24 cellular contexts compared by ENCODE assay signal in the genomic region with DNA sequence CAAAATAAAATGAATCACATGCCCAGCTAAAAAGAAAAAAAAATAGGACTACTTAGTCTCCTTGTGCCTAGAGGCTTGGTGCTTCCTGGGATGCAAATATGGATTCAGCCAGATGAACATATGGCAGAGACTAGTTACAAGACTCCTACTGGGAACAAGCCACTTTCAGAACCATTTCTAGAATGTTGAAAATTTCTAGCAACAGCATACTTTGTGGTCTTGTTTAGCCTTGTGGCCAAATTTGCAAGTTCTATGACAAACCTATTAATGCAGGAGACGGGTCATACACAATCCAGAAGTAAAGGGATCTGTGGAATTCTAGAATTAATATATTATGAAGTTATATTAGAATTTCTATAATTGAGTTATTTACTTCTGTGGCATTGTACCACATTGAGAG.
A peak's percentile ranks its signal among the peaks of the same experiment; 100 is the strongest.
DNase-seq lines count a peak whose midpoint lies in the region; ATAC-seq lines count a peak whose summit lies in the region.
"Had no signal": no experiment of that assay in that cellular context is flagged by ENCODE, and none has a peak within 500 bp of the region (broad histone marks: within the 10 kb centered on the region; RNA-seq: fewer than 3 reads in every experiment).

No MANE protein-coding gene starts in this region.

- no peaks in the 10 kb centered on the region for H3K36me3 Mint-ChIP-seq in activated naive CD8-positive, alpha-beta T cell treated with anti-CD3 and anti-CD28 coated beads for 36 hours

- DNase-seq in NCI-H526 treated with DMSO at 0.1 percent for 48 hours (lab: John Stamatoyannopoulos, UW) (peak; percentile 7), astrocyte of the hippocampus (ENCODE audit: low read depth, low spot score) (peak; percentile 31), nucleus accumbens (lab: John Stamatoyannopoulos, UW) (no peak)
- DNase-seq in activated naive CD8-positive, alpha-beta T cell treated with anti-CD3 and anti-CD28 coated beads for 36 hours, result no peak
- DNase-seq: AML-193; CD4-positive, alpha-beta T cell; COR-L47; EL; GDM1; Kasumi-1; MV-4-11; NCI-H1105; NCI-H1436 treated with DMSO at 0.1 percent for 48 hours; NCI-H187 treated with DMSO at 0.1 percent for 48 hours; NCI-H446; NCI-H524 treated with DMSO at 0.1 percent for 48 hours; Right ventricle myocardium superior; T-helper 1 cell had no signal

- no peak overlapping the region for H3K4me3 Mint-ChIP-seq in activated naive CD8-positive, alpha-beta T cell treated with anti-CD3 and anti-CD28 coated beads for 36 hours
- H3K4me3 Mint-ChIP-seq: CD4-positive, alpha-beta T cell had no signal

- peaks cover 7% of the 10 kb centered on the region for H3K27me3 Mint-ChIP-seq in activated naive CD8-positive, alpha-beta T cell treated with anti-CD3 and anti-CD28 coated beads for 36 hours
- H3K27me3 Mint-ChIP-seq: CD4-positive, alpha-beta T cell had no signal

- peaks cover 3% of the 10 kb centered on the region for H3K4me1 Mint-ChIP-seq in activated naive CD8-positive, alpha-beta T cell treated with anti-CD3 and anti-CD28 coated beads for 36 hours

- H3K9me3 Mint-ChIP-seq in activated naive CD8-positive, alpha-beta T cell treated with anti-CD3 and anti-CD28 coated beads for 36 hours, result no peaks in the 10 kb centered on the region
- H3K9me3 Mint-ChIP-seq: CD4-positive, alpha-beta T cell had no signal

- peak; percentile 30 for ATAC-seq in GM18867 (IDR thresholded peaks at IDR 0.05; ENCODE audit: unreplicated experiment)
- ATAC-seq in HG02798 (IDR thresholded peaks at IDR 0.05; ENCODE audit: poor library complexity, unreplicated experiment), result peak; percentile 12
- no peak for ATAC-seq in GM19463 (IDR thresholded peaks at IDR 0.05; ENCODE audit: unreplicated experiment)
- ATAC-seq in esophagus mucosa, result no peak
- ATAC-seq: HCT116, HepG2 had no signal

- no peak overlapping the region for H3K27ac Mint-ChIP-seq in activated naive CD8-positive, alpha-beta T cell treated with anti-CD3 and anti-CD28 coated beads for 36 hours
- H3K27ac Mint-ChIP-seq: CD4-positive, alpha-beta T cell had no signal

Comparison
In these comparisons a context has a peak if more than half of its experiments do, and no peak if none do; other contexts are left out.
1. ATAC-seq: peak in GM18867 (single experiment) and HG02798 (single experiment); none in GM19463 (single experiment) and esophagus mucosa (single experiment).
2. DNase-seq: peak in NCI-H526 treated with DMSO at 0.1 percent for 48 hours (single experiment) and astrocyte of the hippocampus (single experiment); none in activated naive CD8-positive, alpha-beta T cell treated with anti-CD3 and anti-CD28 coated beads for 36 hours (single experiment) and nucleus accumbens (0 of 56).